ENCODE assay signal across 17 cellular contexts in the genomic region with DNA sequence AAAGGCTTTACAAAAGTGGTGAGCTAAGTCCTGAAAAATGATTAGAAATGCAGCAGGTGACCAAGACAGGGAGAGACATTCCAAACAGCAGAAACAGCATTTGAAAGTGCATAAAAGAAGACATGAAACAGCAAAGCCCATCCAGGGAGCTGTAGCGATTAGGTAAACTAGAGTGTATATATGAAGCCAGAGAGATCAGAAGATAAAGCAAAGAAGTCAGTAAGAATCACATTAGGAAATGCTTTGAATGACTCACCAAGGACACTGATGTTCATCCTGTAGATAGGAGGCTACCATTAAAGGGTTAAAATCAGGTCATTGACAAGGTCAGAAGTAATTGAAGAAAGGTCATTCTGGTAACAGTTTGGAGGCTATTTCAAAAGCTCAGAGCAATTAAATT. TPM values are rescaled to one million over a fixed set of nuclear protein-coding genes. Genes with fewer than 3 reads are reported as not detected.
"Had no signal": no experiment of that assay in that cellular context is flagged by ENCODE, and none has a peak within 500 bp of the region (broad histone marks: within the 10 kb centered on the region; RNA-seq: fewer than 3 reads in every experiment).

No MANE protein-coding gene starts in this region.

- H3K36me3 ChIP-seq: gastrocnemius medialis, heart left ventricle, neural progenitor cell, pancreas, stomach had no signal

- H3K27me3 ChIP-seq: gastrocnemius medialis, heart left ventricle, neural progenitor cell, pancreas, stomach, testis had no signal

- H3K9me3 ChIP-seq: gastrocnemius medialis, heart left ventricle, pancreas, stomach, testis had no signal

- H3K4me3 ChIP-seq: gastrocnemius medialis, heart left ventricle, lung, neural progenitor cell, pancreas, stomach, testis had no signal

- DNase-seq: activated B cell treated with CpG ODN at 0.5 μM for 24 hours; activated CD4-positive, alpha-beta T cell treated with anti-CD3 and anti-CD28 coated beads, Interleukin-2, amount 10 ng/mL, durations not matched to agents 24 days and 14 days; activated CD8-positive, alpha-beta memory T cell treated with anti-CD3 and anti-CD28 coated beads for 24 hours; activated gamma-delta T cell treated with Interleukin-2 at 50 U/mL for 16 hours; amygdala; gastrocnemius medialis; heart left ventricle; immature natural killer cell; left colon; naive B cell; pancreas; stimulated activated CD4-positive, alpha-beta T cell treated with anti-CD3 and anti-CD28 coated beads, Interleukin-12 subunit alpha, Interleukin-12 subunit beta, amount 100 ng/mL, for 4 hours; stimulated activated CD4-positive, alpha-beta T cell treated with anti-CD3 and anti-CD28 coated beads, Interleukin-2, amount 100 ng/mL, for 24 hours; stomach; testis had no signal

- ATAC-seq: gastrocnemius medialis, heart left ventricle, left colon had no signal

- H3K27ac ChIP-seq: gastrocnemius medialis, heart left ventricle, neural progenitor cell, pancreas, stomach, testis had no signal

- H3K4me1 ChIP-seq: gastrocnemius medialis, neural progenitor cell, testis had no signal

RNA-seq across cellular contexts. Expression of gene VAT1L, which starts 27.6 kb away (rescaled TPM):
- total RNA-seq: activated B cell treated with CpG ODN at 0.5 μM for 24 hours; activated CD4-positive, alpha-beta T cell treated with anti-CD3 and anti-CD28 coated beads, Interleukin-2, amount 10 ng/mL, durations not matched to agents 24 days and 14 days had no signal
